ENCODE assay signal across 2 cellular contexts in genomic region chr15:75177360-75178071, GRCh38.
TF ChIP-seq lines count a peak whose summit lies in the region.

No MANE protein-coding gene starts in this region.

TF ChIP-seq in IMR-90, 13 proteins besides CTCF, POLR2A, EP300 and RAD21:
- TF ChIP-seq RCOR1 (IDR thresholded peaks at IDR 0.05; ENCODE audit: insufficient replicate concordance, low read length) (no peak), RFX5 (IDR thresholded peaks at IDR 0.05; ENCODE audit: low read depth, low read length) (no peak)

TF ChIP-seq in GM12878, 131 proteins besides CTCF, POLR2A, EP300 and RAD21:
- TF ChIP-seq IRF4 (IDR thresholded peaks at IDR 0.05; ENCODE audit: low read depth, low read length), result no peak
- no peak for TF ChIP-seq MLLT1 (IDR thresholded peaks at IDR 0.05)
- TF ChIP-seq NR2C2 (IDR thresholded peaks at IDR 0.05; ENCODE audit: borderline replicate concordance, control insufficient read depth, insufficient read length, low read depth), result no peak
- no peak for TF ChIP-seq HDAC2 (IDR thresholded peaks at IDR 0.05)
- no peak for TF ChIP-seq BRCA1 (IDR thresholded peaks at IDR 0.05; ENCODE audit: low read depth, low read length)
- TF ChIP-seq HCFC1 (IDR thresholded peaks at IDR 0.05; ENCODE audit: low read length), result no peak
- no peak for TF ChIP-seq PAX8 (IDR thresholded peaks at IDR 0.05)
- TF ChIP-seq GABPA (IDR thresholded peaks at IDR 0.05; ENCODE audit: low read depth), result no peak
- TF ChIP-seq EGR1 (IDR thresholded peaks at IDR 0.05; ENCODE audit: borderline replicate concordance in 1 of 2, low read depth in 2 of 2, low read length in 2 of 2), result no peak
- no peak for TF ChIP-seq ZNF592 (IDR thresholded peaks at IDR 0.05)
- no peak for TF ChIP-seq SMC3 (IDR thresholded peaks at IDR 0.05; ENCODE audit: borderline replicate concordance, low read length)
- no peak for TF ChIP-seq TCF12 (IDR thresholded peaks at IDR 0.05; ENCODE audit: low read depth, low read length)
- no peak for TF ChIP-seq SMAD1 (IDR thresholded peaks at IDR 0.05; ENCODE audit: low read depth, partially characterized antibody)
- TF ChIP-seq ELK1 (IDR thresholded peaks at IDR 0.05; ENCODE audit: low read depth, low read length), result no peak
- no peak for TF ChIP-seq NFYA (IDR thresholded peaks at IDR 0.05; ENCODE audit: borderline replicate concordance, low read depth, low read length)
